Comparison of ENCODE assay signal across 2 cellular contexts in genomic region chr1:205729945-205730610, GRCh38.
TF ChIP-seq lines count a peak whose summit lies in the region.

No MANE protein-coding gene starts in this region.

TF ChIP-seq in SK-N-SH treated with all-trans-retinoic acid at 6 μM for 48 hours, 23 proteins besides CTCF, POLR2A, EP300 and RAD21 (continued from another document):
- TF ChIP-seq, protein P1, sequence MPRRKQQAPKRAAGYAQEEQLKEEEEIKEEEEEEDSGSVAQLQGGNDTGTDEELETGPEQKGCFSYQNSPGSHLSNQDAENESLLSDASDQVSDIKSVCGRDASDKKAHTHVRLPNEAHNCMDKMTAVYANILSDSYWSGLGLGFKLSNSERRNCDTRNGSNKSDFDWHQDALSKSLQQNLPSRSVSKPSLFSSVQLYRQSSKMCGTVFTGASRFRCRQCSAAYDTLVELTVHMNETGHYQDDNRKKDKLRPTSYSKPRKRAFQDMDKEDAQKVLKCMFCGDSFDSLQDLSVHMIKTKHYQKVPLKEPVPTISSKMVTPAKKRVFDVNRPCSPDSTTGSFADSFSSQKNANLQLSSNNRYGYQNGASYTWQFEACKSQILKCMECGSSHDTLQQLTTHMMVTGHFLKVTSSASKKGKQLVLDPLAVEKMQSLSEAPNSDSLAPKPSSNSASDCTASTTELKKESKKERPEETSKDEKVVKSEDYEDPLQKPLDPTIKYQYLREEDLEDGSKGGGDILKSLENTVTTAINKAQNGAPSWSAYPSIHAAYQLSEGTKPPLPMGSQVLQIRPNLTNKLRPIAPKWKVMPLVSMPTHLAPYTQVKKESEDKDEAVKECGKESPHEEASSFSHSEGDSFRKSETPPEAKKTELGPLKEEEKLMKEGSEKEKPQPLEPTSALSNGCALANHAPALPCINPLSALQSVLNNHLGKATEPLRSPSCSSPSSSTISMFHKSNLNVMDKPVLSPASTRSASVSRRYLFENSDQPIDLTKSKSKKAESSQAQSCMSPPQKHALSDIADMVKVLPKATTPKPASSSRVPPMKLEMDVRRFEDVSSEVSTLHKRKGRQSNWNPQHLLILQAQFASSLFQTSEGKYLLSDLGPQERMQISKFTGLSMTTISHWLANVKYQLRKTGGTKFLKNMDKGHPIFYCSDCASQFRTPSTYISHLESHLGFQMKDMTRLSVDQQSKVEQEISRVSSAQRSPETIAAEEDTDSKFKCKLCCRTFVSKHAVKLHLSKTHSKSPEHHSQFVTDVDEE (CRISPR knock-in tag; IDR thresholded peaks at IDR 0.05) = no peak
- no peak for TF ChIP-seq ZNF70 (CRISPR knock-in tag; IDR thresholded peaks at IDR 0.05)
- TF ChIP-seq, protein P2, sequence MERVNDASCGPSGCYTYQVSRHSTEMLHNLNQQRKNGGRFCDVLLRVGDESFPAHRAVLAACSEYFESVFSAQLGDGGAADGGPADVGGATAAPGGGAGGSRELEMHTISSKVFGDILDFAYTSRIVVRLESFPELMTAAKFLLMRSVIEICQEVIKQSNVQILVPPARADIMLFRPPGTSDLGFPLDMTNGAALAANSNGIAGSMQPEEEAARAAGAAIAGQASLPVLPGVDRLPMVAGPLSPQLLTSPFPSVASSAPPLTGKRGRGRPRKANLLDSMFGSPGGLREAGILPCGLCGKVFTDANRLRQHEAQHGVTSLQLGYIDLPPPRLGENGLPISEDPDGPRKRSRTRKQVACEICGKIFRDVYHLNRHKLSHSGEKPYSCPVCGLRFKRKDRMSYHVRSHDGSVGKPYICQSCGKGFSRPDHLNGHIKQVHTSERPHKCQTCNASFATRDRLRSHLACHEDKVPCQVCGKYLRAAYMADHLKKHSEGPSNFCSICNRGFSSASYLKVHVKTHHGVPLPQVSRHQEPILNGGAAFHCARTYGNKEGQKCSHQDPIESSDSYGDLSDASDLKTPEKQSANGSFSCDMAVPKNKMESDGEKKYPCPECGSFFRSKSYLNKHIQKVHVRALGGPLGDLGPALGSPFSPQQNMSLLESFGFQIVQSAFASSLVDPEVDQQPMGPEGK (CRISPR knock-in tag; IDR thresholded peaks at IDR 0.05; ENCODE audit: borderline replicate concordance) = no peak
- no peak for TF ChIP-seq ZC3H10 (CRISPR knock-in tag; IDR thresholded peaks at IDR 0.05)
- TF ChIP-seq PPARA (CRISPR knock-in tag; IDR thresholded peaks at IDR 0.05; ENCODE audit: borderline replicate concordance) = no peak
- TF ChIP-seq BACH2 (CRISPR knock-in tag; IDR thresholded peaks at IDR 0.05; ENCODE audit: borderline replicate concordance) = no peak
- TF ChIP-seq CSDC2 (CRISPR knock-in tag; IDR thresholded peaks at IDR 0.05) = no peak
- no peak for TF ChIP-seq ZFP3 (CRISPR knock-in tag; IDR thresholded peaks at IDR 0.05)
- TF ChIP-seq ZFP30 (CRISPR knock-in tag; IDR thresholded peaks at IDR 0.05) = no peak
- TF ChIP-seq CREB5 (CRISPR knock-in tag; IDR thresholded peaks at IDR 0.05; ENCODE audit: low read depth) = no peak
- TF ChIP-seq, protein P3, sequence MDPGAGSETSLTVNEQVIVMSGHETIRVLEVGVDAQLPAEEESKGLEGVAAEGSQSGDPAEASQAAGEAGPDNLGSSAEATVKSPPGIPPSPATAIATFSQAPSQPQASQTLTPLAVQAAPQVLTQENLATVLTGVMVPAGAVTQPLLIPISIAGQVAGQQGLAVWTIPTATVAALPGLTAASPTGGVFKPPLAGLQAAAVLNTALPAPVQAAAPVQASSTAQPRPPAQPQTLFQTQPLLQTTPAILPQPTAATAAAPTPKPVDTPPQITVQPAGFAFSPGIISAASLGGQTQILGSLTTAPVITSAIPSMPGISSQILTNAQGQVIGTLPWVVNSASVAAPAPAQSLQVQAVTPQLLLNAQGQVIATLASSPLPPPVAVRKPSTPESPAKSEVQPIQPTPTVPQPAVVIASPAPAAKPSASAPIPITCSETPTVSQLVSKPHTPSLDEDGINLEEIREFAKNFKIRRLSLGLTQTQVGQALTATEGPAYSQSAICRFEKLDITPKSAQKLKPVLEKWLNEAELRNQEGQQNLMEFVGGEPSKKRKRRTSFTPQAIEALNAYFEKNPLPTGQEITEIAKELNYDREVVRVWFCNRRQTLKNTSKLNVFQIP (CRISPR knock-in tag; IDR thresholded peaks at IDR 0.05; ENCODE audit: borderline replicate concordance, low read depth) = no peak
TF ChIP-seq in SK-N-SH treated with all-trans-retinoic acid at 6 μM for 48 hours: peak in this region for 0.

TF ChIP-seq in SK-N-SH, 30 proteins besides CTCF, POLR2A, EP300 and RAD21 (continued from another document):
- no peak for TF ChIP-seq TAF1 (IDR thresholded peaks at IDR 0.05; ENCODE audit: borderline replicate concordance, low read depth, low read length)
- TF ChIP-seq, protein P4, sequence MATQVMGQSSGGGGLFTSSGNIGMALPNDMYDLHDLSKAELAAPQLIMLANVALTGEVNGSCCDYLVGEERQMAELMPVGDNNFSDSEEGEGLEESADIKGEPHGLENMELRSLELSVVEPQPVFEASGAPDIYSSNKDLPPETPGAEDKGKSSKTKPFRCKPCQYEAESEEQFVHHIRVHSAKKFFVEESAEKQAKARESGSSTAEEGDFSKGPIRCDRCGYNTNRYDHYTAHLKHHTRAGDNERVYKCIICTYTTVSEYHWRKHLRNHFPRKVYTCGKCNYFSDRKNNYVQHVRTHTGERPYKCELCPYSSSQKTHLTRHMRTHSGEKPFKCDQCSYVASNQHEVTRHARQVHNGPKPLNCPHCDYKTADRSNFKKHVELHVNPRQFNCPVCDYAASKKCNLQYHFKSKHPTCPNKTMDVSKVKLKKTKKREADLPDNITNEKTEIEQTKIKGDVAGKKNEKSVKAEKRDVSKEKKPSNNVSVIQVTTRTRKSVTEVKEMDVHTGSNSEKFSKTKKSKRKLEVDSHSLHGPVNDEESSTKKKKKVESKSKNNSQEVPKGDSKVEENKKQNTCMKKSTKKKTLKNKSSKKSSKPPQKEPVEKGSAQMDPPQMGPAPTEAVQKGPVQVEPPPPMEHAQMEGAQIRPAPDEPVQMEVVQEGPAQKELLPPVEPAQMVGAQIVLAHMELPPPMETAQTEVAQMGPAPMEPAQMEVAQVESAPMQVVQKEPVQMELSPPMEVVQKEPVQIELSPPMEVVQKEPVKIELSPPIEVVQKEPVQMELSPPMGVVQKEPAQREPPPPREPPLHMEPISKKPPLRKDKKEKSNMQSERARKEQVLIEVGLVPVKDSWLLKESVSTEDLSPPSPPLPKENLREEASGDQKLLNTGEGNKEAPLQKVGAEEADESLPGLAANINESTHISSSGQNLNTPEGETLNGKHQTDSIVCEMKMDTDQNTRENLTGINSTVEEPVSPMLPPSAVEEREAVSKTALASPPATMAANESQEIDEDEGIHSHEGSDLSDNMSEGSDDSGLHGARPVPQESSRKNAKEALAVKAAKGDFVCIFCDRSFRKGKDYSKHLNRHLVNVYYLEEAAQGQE (IDR thresholded peaks at IDR 0.05; ENCODE audit: low read depth, low read length) = no peak
- TF ChIP-seq ELF1 (IDR thresholded peaks at IDR 0.05) = no peak
- no peak for TF ChIP-seq GABPA (IDR thresholded peaks at IDR 0.05; ENCODE audit: low read depth)
- TF ChIP-seq GATA2 (CRISPR knock-in tag; IDR thresholded peaks at IDR 0.05) = no peak
- TF ChIP-seq NRF1 (IDR thresholded peaks at IDR 0.05; ENCODE audit: low read depth, low read length) = no peak
- TF ChIP-seq FOXM1 (IDR thresholded peaks at IDR 0.05; ENCODE audit: low read depth) = no peak
